ENCODE assay signal across 9 cellular contexts in genomic region chr7:130891254-130892094, GRCh38.
DNase-seq lines count a peak whose midpoint lies in the region; ATAC-seq and TF ChIP-seq lines count a peak whose summit lies in the region.
"Had no signal": no experiment of that assay in that cellular context is flagged by ENCODE, and none has a peak within 500 bp of the region (broad histone marks: within the 10 kb centered on the region; RNA-seq: fewer than 3 reads in every experiment).

No MANE protein-coding gene starts in this region.

- no peak overlapping the region for H3K4me3 Mint-ChIP-seq in neural progenitor cell

- H2AFZ ChIP-seq in neural progenitor cell (replicated peaks), result no peak overlapping the region

- peaks cover 16 to 56% of the 10 kb centered on the region in 2 donors for H3K4me1 ChIP-seq in ascending aorta
- H3K4me1 ChIP-seq in neural progenitor cell, result peaks cover 24% of the 10 kb centered on the region

- no peak overlapping the region for H3K4me2 ChIP-seq in neural progenitor cell

- no peak for ATAC-seq in HG03354 (IDR thresholded peaks at IDR 0.05; ENCODE audit: poor library complexity, severe bottlenecking, unreplicated experiment)

- TF ChIP-seq EP300 in Ishikawa (IDR thresholded peaks at IDR 0.05; ENCODE audit: borderline replicate concordance), result peak; percentile 85

- H3K79me2 ChIP-seq in neural progenitor cell (ENCODE audit: low read depth), result no peaks in the 10 kb centered on the region

- H4K20me1 ChIP-seq in neural progenitor cell (ENCODE audit: low read depth), result no peaks in the 10 kb centered on the region

- TF ChIP-seq RAD21 in Ishikawa (IDR thresholded peaks at IDR 0.05; ENCODE audit: low read depth), result no peak

- peaks cover 9% of the 10 kb centered on the region for H3K27me3 Mint-ChIP-seq in neural progenitor cell (ENCODE audit: insufficient read depth, low read depth)

- H3K27me3 ChIP-seq in ascending aorta (no peaks in the 10 kb centered on the region), neural progenitor cell (no peaks in the 10 kb centered on the region)

- TF ChIP-seq CTCF in ascending aorta (IDR thresholded peaks at IDR 0.05), result no peak
- TF ChIP-seq CTCF in neural progenitor cell (IDR thresholded peaks at IDR 0.05), result no peak

- intact Hi-C loops in ascending aorta (cut with DNase I), result loop anchor here (2.0 to 10.0 kb wide), 6 partner anchors 215 to 1027 kb away; partner anchors contain the start of genes MKLN1 and UBE2H

- H3K9me3 ChIP-seq in ascending aorta (no peaks in the 10 kb centered on the region), neural progenitor cell (ENCODE audit: low read depth) (no peaks in the 10 kb centered on the region)

- H3K36me3 ChIP-seq in ascending aorta (peaks cover 17 to 27% of the 10 kb centered on the region in 2 donors), neural progenitor cell (no peaks in the 10 kb centered on the region)

- H3K4me1 Mint-ChIP-seq in neural progenitor cell, result peaks cover 57% of the 10 kb centered on the region

- H3K27ac Mint-ChIP-seq in neural progenitor cell, result no peak overlapping the region

- H3K4me3 ChIP-seq in ascending aorta (peak overlapping the region in 1 of 2 donors; percentile 49), neural progenitor cell (no peak overlapping the region)

- H3K36me3 Mint-ChIP-seq in neural progenitor cell, result no peaks in the 10 kb centered on the region

- H3F3A ChIP-seq in neural progenitor cell (ENCODE audit: low read depth), result peaks cover 10% of the 10 kb centered on the region

- DNase-seq in ascending aorta (ENCODE audit: low spot score in 2 of 2) (peak in 1 of 2 donors; percentile 94), hepatic stellate cell (ENCODE audit: low spot score) (peak; percentile 72), substantia nigra (lab: John Stamatoyannopoulos, UW) (peak in 2 of 49 donors; percentile 13 to 21), NCI-H345 (lab: John Stamatoyannopoulos, UW) (no peak), neural progenitor cell (ENCODE audit: low spot score) (no peak), NCI-H2196 treated with DMSO at 0.1 percent for 48 hours (lab: John Stamatoyannopoulos, UW; ENCODE audit: unreplicated experiment) (no peak)
- DNase-seq: NCI-H2029 had no signal

- no peak overlapping the region for H3K9ac ChIP-seq in neural progenitor cell

- no peaks in the 10 kb centered on the region for H3K9me3 Mint-ChIP-seq in neural progenitor cell

- H3K27ac ChIP-seq in ascending aorta (peak overlapping the region; percentile 95 to 97), substantia nigra (ENCODE audit: low read depth, low read length, poor library complexity, severe bottlenecking) (peak overlapping the region; percentile 70), neural progenitor cell (no peak overlapping the region)

TF ChIP-seq in Ishikawa, 13 proteins besides CTCF, POLR2A, EP300 and RAD21:
- TF ChIP-seq NFIC (IDR thresholded peaks at IDR 0.05) (peak; percentile 95), EGR1 (IDR thresholded peaks at IDR 0.05) (no peak), CEBPB (IDR thresholded peaks at IDR 0.05) (no peak), TCF12 (IDR thresholded peaks at IDR 0.05; ENCODE audit: low read depth) (peak; percentile 78; the same call in 1 of the 2 replicates), USF1 (IDR thresholded peaks at IDR 0.05) (no peak), MAX (IDR thresholded peaks at IDR 0.05) (0 out of 2 replicates have a peak, but pooled peaks have one; percentile 22), ZBTB7A (IDR thresholded peaks at IDR 0.05; ENCODE audit: low read depth) (no peak), CREB1 (IDR thresholded peaks at IDR 0.05; ENCODE audit: low read depth) (no peak), FOXM1 (IDR thresholded peaks at IDR 0.05; ENCODE audit: borderline replicate concordance, low read depth) (peak; percentile 55; the same call in 1 of the 2 replicates), YY1 (IDR thresholded peaks at IDR 0.05; ENCODE audit: low read depth) (no peak), REST (IDR thresholded peaks at IDR 0.05; ENCODE audit: low read depth) (no peak), TEAD4 (IDR thresholded peaks at IDR 0.05) (0 out of 2 replicates have a peak, but pooled peaks have one; percentile 31)
